In the genomic region with DNA sequence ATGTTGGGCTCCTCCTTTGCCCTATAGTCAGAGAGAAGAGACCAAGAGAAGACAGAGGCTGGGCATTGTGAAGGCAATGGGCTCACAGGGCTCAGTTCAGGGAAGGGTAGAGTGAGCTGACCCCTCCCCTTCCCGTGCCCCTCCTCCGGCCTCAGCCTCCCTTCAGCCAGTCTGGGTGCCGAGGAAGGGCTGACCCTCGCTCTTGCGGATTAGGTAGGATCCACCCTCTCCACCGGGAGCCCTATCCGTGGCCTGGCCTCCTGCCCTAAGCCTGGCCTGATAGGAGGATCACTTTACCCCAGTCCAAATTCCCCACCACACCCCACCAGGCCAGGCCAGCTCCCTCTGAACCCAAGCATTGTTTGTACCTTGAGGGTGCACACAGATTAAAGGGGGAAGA, we compare ENCODE assay signal across 1 cellular context.
TF ChIP-seq lines count a peak whose summit lies in the region.

No MANE protein-coding gene starts in this region.

TF ChIP-seq in GM23338, 12 proteins besides CTCF, POLR2A, EP300 and RAD21:
- TF ChIP-seq EZH2phosphoT487 (IDR thresholded peaks at IDR 0.05; ENCODE audit: unreplicated experiment) (no peak), CREB1 (CRISPR knock-in tag; IDR thresholded peaks at IDR 0.05; ENCODE audit: low read depth) (no peak), ZNF114 (CRISPR knock-in tag; IDR thresholded peaks at IDR 0.05) (no peak), POLR2AphosphoS5 (IDR thresholded peaks at IDR 0.05; ENCODE audit: low read depth) (no peak; the same call in 1 of the 2 replicates), EZH2 (IDR thresholded peaks at IDR 0.05; ENCODE audit: low read depth, unreplicated experiment) (no peak), STAT1 (IDR thresholded peaks at IDR 0.05; ENCODE audit: unreplicated experiment) (no peak), JUNB (IDR thresholded peaks at IDR 0.05; ENCODE audit: unreplicated experiment) (no peak), ZNF331 (CRISPR knock-in tag; IDR thresholded peaks at IDR 0.05; ENCODE audit: low read depth) (no peak), NANOG (IDR thresholded peaks at IDR 0.05; ENCODE audit: borderline replicate concordance) (no peak)
- TF ChIP-seq, protein P1, sequence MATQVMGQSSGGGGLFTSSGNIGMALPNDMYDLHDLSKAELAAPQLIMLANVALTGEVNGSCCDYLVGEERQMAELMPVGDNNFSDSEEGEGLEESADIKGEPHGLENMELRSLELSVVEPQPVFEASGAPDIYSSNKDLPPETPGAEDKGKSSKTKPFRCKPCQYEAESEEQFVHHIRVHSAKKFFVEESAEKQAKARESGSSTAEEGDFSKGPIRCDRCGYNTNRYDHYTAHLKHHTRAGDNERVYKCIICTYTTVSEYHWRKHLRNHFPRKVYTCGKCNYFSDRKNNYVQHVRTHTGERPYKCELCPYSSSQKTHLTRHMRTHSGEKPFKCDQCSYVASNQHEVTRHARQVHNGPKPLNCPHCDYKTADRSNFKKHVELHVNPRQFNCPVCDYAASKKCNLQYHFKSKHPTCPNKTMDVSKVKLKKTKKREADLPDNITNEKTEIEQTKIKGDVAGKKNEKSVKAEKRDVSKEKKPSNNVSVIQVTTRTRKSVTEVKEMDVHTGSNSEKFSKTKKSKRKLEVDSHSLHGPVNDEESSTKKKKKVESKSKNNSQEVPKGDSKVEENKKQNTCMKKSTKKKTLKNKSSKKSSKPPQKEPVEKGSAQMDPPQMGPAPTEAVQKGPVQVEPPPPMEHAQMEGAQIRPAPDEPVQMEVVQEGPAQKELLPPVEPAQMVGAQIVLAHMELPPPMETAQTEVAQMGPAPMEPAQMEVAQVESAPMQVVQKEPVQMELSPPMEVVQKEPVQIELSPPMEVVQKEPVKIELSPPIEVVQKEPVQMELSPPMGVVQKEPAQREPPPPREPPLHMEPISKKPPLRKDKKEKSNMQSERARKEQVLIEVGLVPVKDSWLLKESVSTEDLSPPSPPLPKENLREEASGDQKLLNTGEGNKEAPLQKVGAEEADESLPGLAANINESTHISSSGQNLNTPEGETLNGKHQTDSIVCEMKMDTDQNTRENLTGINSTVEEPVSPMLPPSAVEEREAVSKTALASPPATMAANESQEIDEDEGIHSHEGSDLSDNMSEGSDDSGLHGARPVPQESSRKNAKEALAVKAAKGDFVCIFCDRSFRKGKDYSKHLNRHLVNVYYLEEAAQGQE (IDR thresholded peaks at IDR 0.05; ENCODE audit: unreplicated experiment) = no peak
- TF ChIP-seq, protein P2, sequence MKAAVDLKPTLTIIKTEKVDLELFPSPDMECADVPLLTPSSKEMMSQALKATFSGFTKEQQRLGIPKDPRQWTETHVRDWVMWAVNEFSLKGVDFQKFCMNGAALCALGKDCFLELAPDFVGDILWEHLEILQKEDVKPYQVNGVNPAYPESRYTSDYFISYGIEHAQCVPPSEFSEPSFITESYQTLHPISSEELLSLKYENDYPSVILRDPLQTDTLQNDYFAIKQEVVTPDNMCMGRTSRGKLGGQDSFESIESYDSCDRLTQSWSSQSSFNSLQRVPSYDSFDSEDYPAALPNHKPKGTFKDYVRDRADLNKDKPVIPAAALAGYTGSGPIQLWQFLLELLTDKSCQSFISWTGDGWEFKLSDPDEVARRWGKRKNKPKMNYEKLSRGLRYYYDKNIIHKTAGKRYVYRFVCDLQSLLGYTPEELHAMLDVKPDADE (IDR thresholded peaks at IDR 0.05) = no peak
- TF ChIP-seq, protein P3, sequence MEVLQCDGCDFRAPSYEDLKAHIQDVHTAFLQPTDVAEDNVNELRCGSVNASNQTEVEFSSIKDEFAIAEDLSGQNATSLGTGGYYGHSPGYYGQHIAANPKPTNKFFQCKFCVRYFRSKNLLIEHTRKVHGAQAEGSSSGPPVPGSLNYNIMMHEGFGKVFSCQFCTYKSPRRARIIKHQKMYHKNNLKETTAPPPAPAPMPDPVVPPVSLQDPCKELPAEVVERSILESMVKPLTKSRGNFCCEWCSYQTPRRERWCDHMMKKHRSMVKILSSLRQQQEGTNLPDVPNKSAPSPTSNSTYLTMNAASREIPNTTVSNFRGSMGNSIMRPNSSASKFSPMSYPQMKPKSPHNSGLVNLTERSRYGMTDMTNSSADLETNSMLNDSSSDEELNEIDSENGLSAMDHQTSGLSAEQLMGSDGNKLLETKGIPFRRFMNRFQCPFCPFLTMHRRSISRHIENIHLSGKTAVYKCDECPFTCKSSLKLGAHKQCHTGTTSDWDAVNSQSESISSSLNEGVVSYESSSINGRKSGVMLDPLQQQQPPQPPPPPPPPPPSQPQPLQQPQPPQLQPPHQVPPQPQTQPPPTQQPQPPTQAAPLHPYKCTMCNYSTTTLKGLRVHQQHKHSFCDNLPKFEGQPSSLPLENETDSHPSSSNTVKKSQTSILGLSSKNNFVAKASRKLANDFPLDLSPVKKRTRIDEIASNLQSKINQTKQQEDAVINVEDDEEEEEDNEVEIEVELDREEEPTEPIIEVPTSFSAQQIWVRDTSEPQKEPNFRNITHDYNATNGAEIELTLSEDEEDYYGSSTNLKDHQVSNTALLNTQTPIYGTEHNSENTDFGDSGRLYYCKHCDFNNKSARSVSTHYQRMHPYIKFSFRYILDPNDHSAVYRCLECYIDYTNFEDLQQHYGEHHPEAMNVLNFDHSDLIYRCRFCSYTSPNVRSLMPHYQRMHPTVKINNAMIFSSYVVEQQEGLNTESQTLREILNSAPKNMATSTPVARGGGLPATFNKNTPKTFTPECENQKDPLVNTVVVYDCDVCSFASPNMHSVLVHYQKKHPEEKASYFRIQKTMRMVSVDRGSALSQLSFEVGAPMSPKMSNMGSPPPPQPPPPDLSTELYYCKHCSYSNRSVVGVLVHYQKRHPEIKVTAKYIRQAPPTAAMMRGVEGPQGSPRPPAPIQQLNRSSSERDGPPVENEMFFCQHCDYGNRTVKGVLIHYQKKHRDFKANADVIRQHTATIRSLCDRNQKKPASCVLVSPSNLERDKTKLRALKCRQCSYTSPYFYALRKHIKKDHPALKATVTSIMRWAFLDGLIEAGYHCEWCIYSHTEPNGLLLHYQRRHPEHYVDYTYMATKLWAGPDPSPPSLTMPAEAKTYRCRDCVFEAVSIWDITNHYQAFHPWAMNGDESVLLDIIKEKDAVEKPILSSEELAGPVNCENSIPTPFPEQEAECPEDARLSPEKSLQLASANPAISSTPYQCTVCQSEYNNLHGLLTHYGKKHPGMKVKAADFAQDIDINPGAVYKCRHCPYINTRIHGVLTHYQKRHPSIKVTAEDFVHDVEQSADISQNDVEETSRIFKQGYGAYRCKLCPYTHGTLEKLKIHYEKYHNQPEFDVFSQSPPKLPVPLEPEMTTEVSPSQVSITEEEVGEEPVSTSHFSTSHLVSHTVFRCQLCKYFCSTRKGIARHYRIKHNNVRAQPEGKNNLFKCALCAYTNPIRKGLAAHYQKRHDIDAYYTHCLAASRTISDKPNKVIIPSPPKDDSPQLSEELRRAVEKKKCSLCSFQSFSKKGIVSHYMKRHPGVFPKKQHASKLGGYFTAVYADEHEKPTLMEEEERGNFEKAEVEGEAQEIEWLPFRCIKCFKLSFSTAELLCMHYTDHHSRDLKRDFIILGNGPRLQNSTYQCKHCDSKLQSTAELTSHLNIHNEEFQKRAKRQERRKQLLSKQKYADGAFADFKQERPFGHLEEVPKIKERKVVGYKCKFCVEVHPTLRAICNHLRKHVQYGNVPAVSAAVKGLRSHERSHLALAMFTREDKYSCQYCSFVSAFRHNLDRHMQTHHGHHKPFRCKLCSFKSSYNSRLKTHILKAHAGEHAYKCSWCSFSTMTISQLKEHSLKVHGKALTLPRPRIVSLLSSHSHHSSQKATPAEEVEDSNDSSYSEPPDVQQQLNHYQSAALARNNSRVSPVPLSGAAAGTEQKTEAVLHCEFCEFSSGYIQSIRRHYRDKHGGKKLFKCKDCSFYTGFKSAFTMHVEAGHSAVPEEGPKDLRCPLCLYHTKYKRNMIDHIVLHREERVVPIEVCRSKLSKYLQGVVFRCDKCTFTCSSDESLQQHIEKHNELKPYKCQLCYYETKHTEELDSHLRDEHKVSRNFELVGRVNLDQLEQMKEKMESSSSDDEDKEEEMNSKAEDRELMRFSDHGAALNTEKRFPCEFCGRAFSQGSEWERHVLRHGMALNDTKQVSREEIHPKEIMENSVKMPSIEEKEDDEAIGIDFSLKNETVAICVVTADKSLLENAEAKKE (CRISPR knock-in tag; IDR thresholded peaks at IDR 0.05) = no peak
